ENCODE assay signal across 8 cellular contexts in genomic region chr19:17470204-17470841, GRCh38. TPM values are rescaled to one million over a fixed set of nuclear protein-coding genes. Genes with fewer than 3 reads are reported as not detected.
DNase-seq lines count a peak whose midpoint lies in the region; ATAC-seq, FAIRE-seq and TF ChIP-seq lines count a peak whose summit lies in the region.

Gene SLC27A1 (plus strand): TSS chr19:17470524. CDS start chr19:17470541, 17 bp downstream.

- H3K36me3 ChIP-seq in spleen: no peaks in the 10 kb centered on the region

- peaks cover 0 to under 1% (median 0%) of the 10 kb centered on the region in 7 donors for H3K27me3 ChIP-seq in spleen (replicated peaks in 1 of 7)

- POLR2A ChIA-PET in WTC11 (lab: Charles Lee): interaction anchor here (0.6 kb wide), 2 partner anchors 11 to 43 kb away, joined by 3 to 7 read pairs; no protein-coding TSS in a partner anchor

- DNase-seq in ACHN (peak; percentile 98), NCI-H2227 (lab: John Stamatoyannopoulos, UW; ENCODE audit: unreplicated experiment) (peak; percentile 98), WTC11 (ENCODE audit: low spot score) (peak; percentile 99), cerebellar cortex (ENCODE audit: low spot score) (peak; percentile 100), spleen (peak; percentile 97)

- 0 to 1% (median 0%) methylated on average over 14 to 61 of the region's 61 CpGs for WGBS in spleen, 5 donors

- TF ChIP-seq CTCF in WTC11 (IDR thresholded peaks at IDR 0.05) (no peak), spleen (IDR thresholded peaks at IDR 0.05 in 8 of 11, conservative IDR thresholded peaks at IDR 0.05 in 3 of 11) (no peak)

- H3K27ac ChIP-seq in spleen: peak within 1 kb of the TSS; percentile 48 to 89 (median 84)

- no peaks in the 10 kb centered on the region for H3K9me3 ChIP-seq in spleen

- H3K4me1 ChIP-seq in spleen: peaks cover 11 to 70% (median 40%) of the 10 kb centered on the region in 6 donors

- no peaks in the 10 kb centered on the region for H3K9me3 Mint-ChIP-seq in WTC11

- H3K36me3 Mint-ChIP-seq in WTC11: no peaks in the 10 kb centered on the region

- peaks cover 49% of the 10 kb centered on the region for H3K27me3 Mint-ChIP-seq in WTC11 (ENCODE audit: low read depth)

- CTCF ChIA-PET in WTC11 (lab: Charles Lee): interaction anchor here (0.5 to 3.5 kb wide), 19 partner anchors 10 to 491 kb away, joined by 3 to 24 read pairs (median 4); partner anchors contain the start of genes MVB12A, RPL18A and TMEM221

- H3K4me1 Mint-ChIP-seq in WTC11: peaks cover 19% of the 10 kb centered on the region

- in situ Hi-C loops in ACHN (cut with HindIII; ENCODE audit: low pct_ligation_motif_present, low pct_unique_long_range_greater_than_20kb, low sequenced_read_pairs): no loop called here

- peak; percentile 73 for ATAC-seq in GM18867 (IDR thresholded peaks at IDR 0.05; ENCODE audit: unreplicated experiment)
- peak; percentile 82 for ATAC-seq in HG03108 (IDR thresholded peaks at IDR 0.05; ENCODE audit: unreplicated experiment)
- peak; percentile 91 for ATAC-seq in WTC11

- H3K4me3 Mint-ChIP-seq in WTC11: peak within 1 kb of the TSS; percentile 93

- no peak for TF ChIP-seq POLR2A in spleen (IDR thresholded peaks at IDR 0.05)

- peak within 1 kb of the TSS; percentile 98 for H3K27ac Mint-ChIP-seq in WTC11

- FAIRE-seq in islet of Langerhans (lab: Jason Lieb, UNC): peak; percentile 81

- peak within 1 kb of the TSS; percentile 58 to 89 (median 74) for H3K4me3 ChIP-seq in spleen

- intact Hi-C loops in spleen (cut with DNase I; ENCODE audit: low total_unique reads): no loop called here

TF ChIP-seq in WTC11, 78 proteins besides CTCF, POLR2A, EP300 and RAD21:
- peak; percentile 87 for TF ChIP-seq SP1 (CRISPR knock-in tag; conservative IDR thresholded peaks at IDR 0.05)
- TF ChIP-seq IRF1 (CRISPR knock-in tag; IDR thresholded peaks at IDR 0.05): no peak
- TF ChIP-seq OVOL2 (CRISPR knock-in tag; IDR thresholded peaks at IDR 0.05; ENCODE audit: borderline replicate concordance): no peak
- peak; percentile 53; the same call in 1 of the 2 replicates for TF ChIP-seq FOXP1 (CRISPR knock-in tag; IDR thresholded peaks at IDR 0.05; ENCODE audit: borderline replicate concordance)
- TF ChIP-seq NFE2L1 (CRISPR knock-in tag; IDR thresholded peaks at IDR 0.05): peak; percentile 60; the same call in 1 of the 2 replicates
- TF ChIP-seq PRDM15 (CRISPR knock-in tag; IDR thresholded peaks at IDR 0.05): peak; percentile 79; the same call in 1 of the 2 replicates
- no peak for TF ChIP-seq ATF3 (CRISPR knock-in tag; conservative IDR thresholded peaks at IDR 0.05)
- peak; percentile 75 for TF ChIP-seq NFYB (CRISPR knock-in tag; conservative IDR thresholded peaks at IDR 0.05; ENCODE audit: low read depth)
- 0 out of 2 replicates have a peak, but pooled peaks have one; percentile 24 for TF ChIP-seq TEAD1 (CRISPR knock-in tag; IDR thresholded peaks at IDR 0.05)
- TF ChIP-seq MAX (CRISPR knock-in tag; IDR thresholded peaks at IDR 0.05): peak; percentile 34; the same call in 1 of the 2 replicates
- 0 out of 2 replicates have a peak, but pooled peaks have one; percentile 55 for TF ChIP-seq MYBL2 (CRISPR knock-in tag; IDR thresholded peaks at IDR 0.05)
TF ChIP-seq in WTC11: peak in this region for 8.

RNA-seq across cellular contexts. Expression of gene SLC27A1, which starts in this region (rescaled TPM):
- total RNA-seq in WTC11 (2021): 8.6 to 12.1 TPM (median 10.1 TPM) in 3 replicates
- 10 to 100 TPM; 11.3 to 23.3 (median 18.6) TPM for total RNA-seq in spleen
- polyA plus RNA-seq in spleen: 10 to 100 TPM in 1 of 3 donors, 1 to 10 TPM in 2; 4.8 to 14.7 (median 9.3) TPM

Comparison
In these comparisons a context has a peak if more than half of its experiments do, and no peak if none do; other contexts are left out.
1. Peak in every context shown above with its lines: DNase-seq, ATAC-seq, H3K4me3 ChIP-seq and H3K27ac ChIP-seq.